In the genomic region with DNA sequence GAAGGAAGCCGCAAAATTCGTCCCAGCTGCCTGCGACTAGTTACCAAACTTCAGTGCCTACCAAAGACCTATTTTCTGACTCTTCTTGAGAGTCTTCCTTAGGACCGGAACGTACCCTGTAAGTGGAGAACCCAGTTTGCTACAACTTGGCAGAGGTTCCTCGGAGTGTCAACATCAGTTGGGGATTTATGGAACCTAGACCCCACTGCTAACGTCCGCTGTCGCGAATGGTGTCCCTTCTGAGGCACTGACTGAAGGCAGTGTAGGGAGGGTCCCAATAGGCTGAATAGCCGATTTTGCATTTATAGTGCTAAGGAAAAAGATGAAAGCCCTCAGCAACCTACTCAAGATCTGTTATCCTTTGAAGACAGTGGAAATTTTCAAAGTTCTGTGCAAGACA, we compare ENCODE assay signal across 2 cellular contexts.
TF ChIP-seq lines count a peak whose summit lies in the region.

No MANE protein-coding gene starts in this region.

TF ChIP-seq in SK-N-SH, 30 proteins besides CTCF, POLR2A, EP300 and RAD21 (continued from another document):
- TF ChIP-seq, protein P1, sequence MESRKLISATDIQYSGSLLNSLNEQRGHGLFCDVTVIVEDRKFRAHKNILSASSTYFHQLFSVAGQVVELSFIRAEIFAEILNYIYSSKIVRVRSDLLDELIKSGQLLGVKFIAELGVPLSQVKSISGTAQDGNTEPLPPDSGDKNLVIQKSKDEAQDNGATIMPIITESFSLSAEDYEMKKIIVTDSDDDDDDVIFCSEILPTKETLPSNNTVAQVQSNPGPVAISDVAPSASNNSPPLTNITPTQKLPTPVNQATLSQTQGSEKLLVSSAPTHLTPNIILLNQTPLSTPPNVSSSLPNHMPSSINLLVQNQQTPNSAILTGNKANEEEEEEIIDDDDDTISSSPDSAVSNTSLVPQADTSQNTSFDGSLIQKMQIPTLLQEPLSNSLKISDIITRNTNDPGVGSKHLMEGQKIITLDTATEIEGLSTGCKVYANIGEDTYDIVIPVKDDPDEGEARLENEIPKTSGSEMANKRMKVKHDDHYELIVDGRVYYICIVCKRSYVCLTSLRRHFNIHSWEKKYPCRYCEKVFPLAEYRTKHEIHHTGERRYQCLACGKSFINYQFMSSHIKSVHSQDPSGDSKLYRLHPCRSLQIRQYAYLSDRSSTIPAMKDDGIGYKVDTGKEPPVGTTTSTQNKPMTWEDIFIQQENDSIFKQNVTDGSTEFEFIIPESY (IDR thresholded peaks at IDR 0.05; ENCODE audit: borderline replicate concordance, low read depth) = no peak
- TF ChIP-seq, protein P2, sequence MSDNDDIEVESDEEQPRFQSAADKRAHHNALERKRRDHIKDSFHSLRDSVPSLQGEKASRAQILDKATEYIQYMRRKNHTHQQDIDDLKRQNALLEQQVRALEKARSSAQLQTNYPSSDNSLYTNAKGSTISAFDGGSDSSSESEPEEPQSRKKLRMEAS (IDR thresholded peaks at IDR 0.05; ENCODE audit: low read depth) = no peak
- TF ChIP-seq NRF1 (IDR thresholded peaks at IDR 0.05; ENCODE audit: low read depth, low read length) (no peak), GABPA (IDR thresholded peaks at IDR 0.05; ENCODE audit: low read depth) (no peak), FOXM1 (IDR thresholded peaks at IDR 0.05; ENCODE audit: low read depth) (no peak), GATA2 (CRISPR knock-in tag; IDR thresholded peaks at IDR 0.05) (no peak), RFX5 (IDR thresholded peaks at IDR 0.05; ENCODE audit: low read length) (no peak)
- TF ChIP-seq, protein P3, sequence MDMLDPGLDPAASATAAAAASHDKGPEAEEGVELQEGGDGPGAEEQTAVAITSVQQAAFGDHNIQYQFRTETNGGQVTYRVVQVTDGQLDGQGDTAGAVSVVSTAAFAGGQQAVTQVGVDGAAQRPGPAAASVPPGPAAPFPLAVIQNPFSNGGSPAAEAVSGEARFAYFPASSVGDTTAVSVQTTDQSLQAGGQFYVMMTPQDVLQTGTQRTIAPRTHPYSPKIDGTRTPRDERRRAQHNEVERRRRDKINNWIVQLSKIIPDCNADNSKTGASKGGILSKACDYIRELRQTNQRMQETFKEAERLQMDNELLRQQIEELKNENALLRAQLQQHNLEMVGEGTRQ (IDR thresholded peaks at IDR 0.05; ENCODE audit: borderline replicate concordance, low read depth, low read length) = no peak

TF ChIP-seq in SK-N-SH treated with all-trans-retinoic acid at 6 μM for 48 hours, 23 proteins besides CTCF, POLR2A, EP300 and RAD21 (continued from another document):
- TF ChIP-seq, protein P4, sequence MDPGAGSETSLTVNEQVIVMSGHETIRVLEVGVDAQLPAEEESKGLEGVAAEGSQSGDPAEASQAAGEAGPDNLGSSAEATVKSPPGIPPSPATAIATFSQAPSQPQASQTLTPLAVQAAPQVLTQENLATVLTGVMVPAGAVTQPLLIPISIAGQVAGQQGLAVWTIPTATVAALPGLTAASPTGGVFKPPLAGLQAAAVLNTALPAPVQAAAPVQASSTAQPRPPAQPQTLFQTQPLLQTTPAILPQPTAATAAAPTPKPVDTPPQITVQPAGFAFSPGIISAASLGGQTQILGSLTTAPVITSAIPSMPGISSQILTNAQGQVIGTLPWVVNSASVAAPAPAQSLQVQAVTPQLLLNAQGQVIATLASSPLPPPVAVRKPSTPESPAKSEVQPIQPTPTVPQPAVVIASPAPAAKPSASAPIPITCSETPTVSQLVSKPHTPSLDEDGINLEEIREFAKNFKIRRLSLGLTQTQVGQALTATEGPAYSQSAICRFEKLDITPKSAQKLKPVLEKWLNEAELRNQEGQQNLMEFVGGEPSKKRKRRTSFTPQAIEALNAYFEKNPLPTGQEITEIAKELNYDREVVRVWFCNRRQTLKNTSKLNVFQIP (CRISPR knock-in tag; IDR thresholded peaks at IDR 0.05; ENCODE audit: borderline replicate concordance, low read depth) = no peak
- TF ChIP-seq TCF4 (CRISPR knock-in tag; IDR thresholded peaks at IDR 0.05; ENCODE audit: borderline replicate concordance) (no peak), ZNF8 (CRISPR knock-in tag; IDR thresholded peaks at IDR 0.05) (no peak), ZNF565 (CRISPR knock-in tag; conservative IDR thresholded peaks at IDR 0.05; ENCODE audit: low read depth) (no peak), ISL1 (CRISPR knock-in tag; IDR thresholded peaks at IDR 0.05) (no peak), ZC3H10 (CRISPR knock-in tag; IDR thresholded peaks at IDR 0.05) (no peak), ZNF70 (CRISPR knock-in tag; IDR thresholded peaks at IDR 0.05) (no peak), SNAI2 (CRISPR knock-in tag; IDR thresholded peaks at IDR 0.05) (no peak), ZFP3 (CRISPR knock-in tag; IDR thresholded peaks at IDR 0.05) (no peak), ARNTL (CRISPR knock-in tag; IDR thresholded peaks at IDR 0.05; ENCODE audit: borderline replicate concordance, low read depth) (no peak), CSDC2 (CRISPR knock-in tag; IDR thresholded peaks at IDR 0.05) (no peak)
- TF ChIP-seq, protein P5, sequence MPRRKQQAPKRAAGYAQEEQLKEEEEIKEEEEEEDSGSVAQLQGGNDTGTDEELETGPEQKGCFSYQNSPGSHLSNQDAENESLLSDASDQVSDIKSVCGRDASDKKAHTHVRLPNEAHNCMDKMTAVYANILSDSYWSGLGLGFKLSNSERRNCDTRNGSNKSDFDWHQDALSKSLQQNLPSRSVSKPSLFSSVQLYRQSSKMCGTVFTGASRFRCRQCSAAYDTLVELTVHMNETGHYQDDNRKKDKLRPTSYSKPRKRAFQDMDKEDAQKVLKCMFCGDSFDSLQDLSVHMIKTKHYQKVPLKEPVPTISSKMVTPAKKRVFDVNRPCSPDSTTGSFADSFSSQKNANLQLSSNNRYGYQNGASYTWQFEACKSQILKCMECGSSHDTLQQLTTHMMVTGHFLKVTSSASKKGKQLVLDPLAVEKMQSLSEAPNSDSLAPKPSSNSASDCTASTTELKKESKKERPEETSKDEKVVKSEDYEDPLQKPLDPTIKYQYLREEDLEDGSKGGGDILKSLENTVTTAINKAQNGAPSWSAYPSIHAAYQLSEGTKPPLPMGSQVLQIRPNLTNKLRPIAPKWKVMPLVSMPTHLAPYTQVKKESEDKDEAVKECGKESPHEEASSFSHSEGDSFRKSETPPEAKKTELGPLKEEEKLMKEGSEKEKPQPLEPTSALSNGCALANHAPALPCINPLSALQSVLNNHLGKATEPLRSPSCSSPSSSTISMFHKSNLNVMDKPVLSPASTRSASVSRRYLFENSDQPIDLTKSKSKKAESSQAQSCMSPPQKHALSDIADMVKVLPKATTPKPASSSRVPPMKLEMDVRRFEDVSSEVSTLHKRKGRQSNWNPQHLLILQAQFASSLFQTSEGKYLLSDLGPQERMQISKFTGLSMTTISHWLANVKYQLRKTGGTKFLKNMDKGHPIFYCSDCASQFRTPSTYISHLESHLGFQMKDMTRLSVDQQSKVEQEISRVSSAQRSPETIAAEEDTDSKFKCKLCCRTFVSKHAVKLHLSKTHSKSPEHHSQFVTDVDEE (CRISPR knock-in tag; IDR thresholded peaks at IDR 0.05) = no peak
- TF ChIP-seq, protein P6, sequence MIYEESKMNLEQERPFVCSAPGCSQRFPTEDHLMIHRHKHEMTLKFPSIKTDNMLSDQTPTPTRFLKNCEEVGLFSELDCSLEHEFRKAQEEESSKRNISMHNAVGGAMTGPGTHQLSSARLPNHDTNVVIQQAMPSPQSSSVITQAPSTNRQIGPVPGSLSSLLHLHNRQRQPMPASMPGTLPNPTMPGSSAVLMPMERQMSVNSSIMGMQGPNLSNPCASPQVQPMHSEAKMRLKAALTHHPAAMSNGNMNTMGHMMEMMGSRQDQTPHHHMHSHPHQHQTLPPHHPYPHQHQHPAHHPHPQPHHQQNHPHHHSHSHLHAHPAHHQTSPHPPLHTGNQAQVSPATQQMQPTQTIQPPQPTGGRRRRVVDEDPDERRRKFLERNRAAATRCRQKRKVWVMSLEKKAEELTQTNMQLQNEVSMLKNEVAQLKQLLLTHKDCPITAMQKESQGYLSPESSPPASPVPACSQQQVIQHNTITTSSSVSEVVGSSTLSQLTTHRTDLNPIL (CRISPR knock-in tag; IDR thresholded peaks at IDR 0.05; ENCODE audit: low read depth) = no peak
- TF ChIP-seq, protein P7, sequence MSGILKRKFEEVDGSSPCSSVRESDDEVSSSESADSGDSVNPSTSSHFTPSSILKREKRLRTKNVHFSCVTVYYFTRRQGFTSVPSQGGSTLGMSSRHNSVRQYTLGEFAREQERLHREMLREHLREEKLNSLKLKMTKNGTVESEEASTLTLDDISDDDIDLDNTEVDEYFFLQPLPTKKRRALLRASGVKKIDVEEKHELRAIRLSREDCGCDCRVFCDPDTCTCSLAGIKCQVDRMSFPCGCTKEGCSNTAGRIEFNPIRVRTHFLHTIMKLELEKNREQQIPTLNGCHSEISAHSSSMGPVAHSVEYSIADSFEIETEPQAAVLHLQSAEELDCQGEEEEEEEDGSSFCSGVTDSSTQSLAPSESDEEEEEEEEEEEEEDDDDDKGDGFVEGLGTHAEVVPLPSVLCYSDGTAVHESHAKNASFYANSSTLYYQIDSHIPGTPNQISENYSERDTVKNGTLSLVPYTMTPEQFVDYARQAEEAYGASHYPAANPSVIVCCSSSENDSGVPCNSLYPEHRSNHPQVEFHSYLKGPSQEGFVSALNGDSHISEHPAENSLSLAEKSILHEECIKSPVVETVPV (CRISPR knock-in tag; IDR thresholded peaks at IDR 0.05) = no peak
